Comparison of ENCODE assay signal across 36 cellular contexts in the genomic region with DNA sequence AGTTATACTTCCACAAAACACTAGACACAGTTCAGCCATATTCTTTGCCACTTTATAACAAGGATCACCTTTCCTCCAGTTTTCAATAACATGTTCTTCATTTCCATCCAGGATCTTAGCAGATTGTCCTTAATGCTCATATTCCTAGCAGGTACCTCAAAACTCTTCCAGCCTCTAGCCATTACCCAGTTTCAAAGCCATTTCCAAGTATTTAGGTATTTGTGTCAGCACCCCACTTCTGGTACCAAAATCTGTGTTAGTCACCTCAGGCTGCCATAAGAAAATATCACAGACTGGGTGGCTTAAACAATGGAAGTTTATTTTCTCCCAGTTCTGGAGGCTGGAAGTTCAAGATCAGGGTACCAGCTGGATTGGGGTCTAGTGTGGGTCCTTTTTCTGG. TPM values are rescaled to one million over a fixed set of nuclear protein-coding genes. Genes with fewer than 3 reads are reported as not detected.
DNase-seq lines count a peak whose midpoint lies in the region; ATAC-seq, FAIRE-seq and TF ChIP-seq lines count a peak whose summit lies in the region.
"Had no signal": no experiment of that assay in that cellular context is flagged by ENCODE, and none has a peak within 500 bp of the region (broad histone marks: within the 10 kb centered on the region; RNA-seq: fewer than 3 reads in every experiment).

No MANE protein-coding gene starts in this region.

- H3K9me3 Mint-ChIP-seq in endodermal cell, result peaks cover 25% of the 10 kb centered on the region

- no TSS peak for BruUV-seq in K562 (replicated peaks; lab: Mats Ljungman, UMichigan)

- no peaks in the 10 kb centered on the region for H3K9me1 ChIP-seq in K562 (ENCODE audit: control insufficient read depth, insufficient read depth, low read length)

- no peaks in the 10 kb centered on the region for H3K36me3 ChIP-seq in HEK293 (ENCODE audit: control insufficient read depth in 2 of 2, insufficient read depth in 1 of 2, low read length in 2 of 2)
- H3K36me3 ChIP-seq in K562 (ENCODE audit: control insufficient read depth, insufficient read depth, low read length), result no peaks in the 10 kb centered on the region
- H3K36me3 ChIP-seq in endodermal cell (ENCODE audit: control insufficient read depth, insufficient read depth, low read length), result no peaks in the 10 kb centered on the region
- H3K36me3 ChIP-seq: BE2C; BLaER1; BLaER1 treated with 17β-estradiol and CSF1 and Interleukin-3, amounts not matched to agents 10 nM and 100 nM had no signal

- no peaks in the 10 kb centered on the region for H3K36me3 Mint-ChIP-seq in endodermal cell (ENCODE audit: low read depth)
- H3K36me3 Mint-ChIP-seq: CD14-positive monocyte; CD4-positive, alpha-beta memory T cell; CD4-positive, CD25-positive, alpha-beta regulatory T cell; CD8-positive, alpha-beta T cell had no signal

- H3K4me3 Mint-ChIP-seq in endodermal cell, result no peak overlapping the region
- H3K4me3 Mint-ChIP-seq: B cell; CD14-positive monocyte; CD4-positive, alpha-beta T cell; CD4-positive, CD25-positive, alpha-beta regulatory T cell; CD8-positive, alpha-beta memory T cell; CD8-positive, alpha-beta T cell had no signal

- DNase-seq in K562 (ENCODE audit: extremely low read depth in 1 of 4, low spot score in 3 of 4) (no peak), endodermal cell (peak; percentile 13), epidermal melanocyte (ENCODE audit: insufficient read length, low spot score) (no peak), cardiac septum (ENCODE audit: low spot score) (no peak)
- DNase-seq: 8988T; ACHN; AML-193; BE2C; C1 segment of cervical spinal cord; Caco-2; Calu3; CD4-positive, alpha-beta memory T cell; CD4-positive, alpha-beta T cell; CD4-positive, CD25-positive, alpha-beta regulatory T cell; CD8-positive, alpha-beta memory T cell; CD8-positive, alpha-beta T cell; COR-L47; DMS 273 treated with DMSO at 0.1 percent for 48 hours; DMS153; DMS53; DMS79; DMS79 treated with DMSO at 0.1 percent for 48 hours; DND-41; EL had no signal

- no peak overlapping the region for H2AFZ ChIP-seq in K562 (ENCODE audit: low read depth, low read length)

- H4K20me1 ChIP-seq in K562 (replicated peaks; ENCODE audit: control insufficient read depth, insufficient read depth, low read length), result no peaks in the 10 kb centered on the region; the same call in 1 of the 2 replicates
- H4K20me1 ChIP-seq: BLaER1; BLaER1 treated with 17β-estradiol and CSF1 and Interleukin-3, amounts not matched to agents 10 nM and 100 nM had no signal

- ATAC-seq in K562, result no peak
- no peak for ATAC-seq in HG02678 (IDR thresholded peaks at IDR 0.05; ENCODE audit: unreplicated experiment)
- ATAC-seq: A549; CD8-positive, alpha-beta T cell had no signal

- peaks cover 15% of the 10 kb centered on the region for H3K27me3 Mint-ChIP-seq in endodermal cell (ENCODE audit: insufficient read depth)

- H3K9me3 ChIP-seq in HEK293 (ENCODE audit: control insufficient read depth, insufficient read depth, low read depth, low read length) (no peaks in the 10 kb centered on the region), K562 (replicated peaks; ENCODE audit: control insufficient read depth, insufficient read depth, low read depth, low read length) (peaks cover 6% of the 10 kb centered on the region; the same call in 1 of the 2 replicates), endodermal cell (ENCODE audit: control insufficient read depth, low read length) (peaks cover 8% of the 10 kb centered on the region)
- H3K9me3 ChIP-seq: BE2C, Caco-2 had no signal

- H3K4me3 ChIP-seq in HEK293 (ENCODE audit: low read depth, low read length), result no peak overlapping the region
- no peak overlapping the region for H3K4me3 ChIP-seq in K562
- H3K4me3 ChIP-seq in endodermal cell (ENCODE audit: low read length), result peak overlapping the region; percentile 53
- H3K4me3 ChIP-seq: A549; BLaER1; BLaER1 treated with 17β-estradiol and CSF1 and Interleukin-3, amounts not matched to agents 10 nM and 100 nM had no signal

- H3K27me3 ChIP-seq in K562 (ENCODE audit: control insufficient read depth in 2 of 2, insufficient read depth in 2 of 2, low read length in 2 of 2) (peaks cover 53 to 58% of the 10 kb centered on the region in 2 experiments), endodermal cell (ENCODE audit: control insufficient read depth, insufficient read depth, low read length, poor library complexity, severe bottlenecking) (no peaks in the 10 kb centered on the region)
- H3K27me3 ChIP-seq: BLaER1; BLaER1 treated with 17β-estradiol and CSF1 and Interleukin-3, amounts not matched to agents 10 nM and 100 nM had no signal

- TF ChIP-seq POLR2A in K562 (conservative IDR thresholded peaks at IDR 0.05), result no peak

- in situ Hi-C loops in K562 (cut with MboI), result no loop called here

- H3K9ac ChIP-seq in K562 (ENCODE audit: insufficient read depth in 1 of 2, low read depth in 2 of 2, low read length in 2 of 2) (no peak overlapping the region), endodermal cell (ENCODE audit: extremely low read depth, low read length, poor library complexity, severe bottlenecking) (no peak overlapping the region)
- H3K9ac ChIP-seq: BLaER1; BLaER1 treated with 17β-estradiol and CSF1 and Interleukin-3, amounts not matched to agents 10 nM and 100 nM had no signal

- intact Hi-C loops in K562 (cut with micrococcal nuclease), result no loop called here
- intact Hi-C loops in cardiac septum (cut with DNase I), result no loop called here

- no peak for TF ChIP-seq RAD21 in K562 (CRISPR knock-in tag; conservative IDR thresholded peaks at IDR 0.05 in 1 of 2, IDR thresholded peaks at IDR 0.05 in 1 of 2)

- no peak for TF ChIP-seq EP300 in K562 (IDR thresholded peaks at IDR 0.05; ENCODE audit: low read length)

- POLR2A ChIA-PET in HEK293 (lab: Yijun Ruan, JAX), result no interaction called here
- POLR2A ChIA-PET in K562 (lab: Yijun Ruan, JAX), result no interaction called here

- FAIRE-seq in K562 (lab: Jason Lieb, UNC), result no peak
- FAIRE-seq: A204.1, A549, D721Med had no signal

- no peak overlapping the region for H3K27ac ChIP-seq in HEK293 (ENCODE audit: extremely low read depth, low read depth, low read length)
- H3K27ac ChIP-seq in K562 (ENCODE audit: extremely low read depth, low read depth, low read length), result no peak overlapping the region
- H3K27ac ChIP-seq in endodermal cell (ENCODE audit: low read depth, low read length), result no peak overlapping the region
- H3K27ac ChIP-seq: 22Rv1; A549; BLaER1; BLaER1 treated with 17β-estradiol and CSF1 and Interleukin-3, amounts not matched to agents 10 nM and 100 nM; C4-2B had no signal

- no peaks in the 10 kb centered on the region for H3K79me2 ChIP-seq in K562 (ENCODE audit: control insufficient read depth, insufficient read depth, low read length)

- TF ChIP-seq CTCF in HEK293 (tag by site-specific recombination; IDR thresholded peaks at IDR 0.05) (no peak), K562 (IDR thresholded peaks at IDR 0.05 in 2 of 3, conservative IDR thresholded peaks at IDR 0.05 in 1 of 3; ENCODE audit: insufficient read depth in 2 of 3, low read depth in 1 of 3, low read length in 3 of 3) (no peak), endodermal cell (conservative IDR thresholded peaks at IDR 0.05) (no peak)

- no peak overlapping the region for H3K4me2 ChIP-seq in K562 (ENCODE audit: insufficient read depth, low read length)
- H3K4me2 ChIP-seq: A549; BLaER1; BLaER1 treated with 17β-estradiol and CSF1 and Interleukin-3, amounts not matched to agents 10 nM and 100 nM had no signal

- no peak overlapping the region for H3K27ac Mint-ChIP-seq in endodermal cell
- H3K27ac Mint-ChIP-seq: B cell; CD14-positive monocyte; CD4-positive, alpha-beta memory T cell; CD4-positive, alpha-beta T cell; CD4-positive, CD25-positive, alpha-beta regulatory T cell; CD8-positive, alpha-beta memory T cell; CD8-positive, alpha-beta T cell had no signal

- no peaks in the 10 kb centered on the region for H3K4me1 ChIP-seq in HEK293 (ENCODE audit: control insufficient read depth, insufficient read depth, low read length)
- H3K4me1 ChIP-seq in K562 (replicated peaks in 1 of 2; ENCODE audit: control insufficient read depth in 2 of 2, insufficient read depth in 2 of 2, low read length in 2 of 2), result no peaks in the 10 kb centered on the region
- peaks cover 6% of the 10 kb centered on the region for H3K4me1 ChIP-seq in endodermal cell (ENCODE audit: control insufficient read depth, insufficient read depth, low read length)
- H3K4me1 ChIP-seq: A549; BE2C; BLaER1; BLaER1 treated with 17β-estradiol and CSF1 and Interleukin-3, amounts not matched to agents 10 nM and 100 nM had no signal

- peaks cover 13% of the 10 kb centered on the region for H3K4me1 Mint-ChIP-seq in endodermal cell
- H3K4me1 Mint-ChIP-seq: B cell; CD14-positive monocyte; CD4-positive, alpha-beta memory T cell; CD4-positive, CD25-positive, alpha-beta regulatory T cell; CD8-positive, alpha-beta memory T cell had no signal

- CTCF ChIA-PET in HEK293 (lab: Yijun Ruan, JAX), result no interaction called here
- CTCF ChIA-PET in K562 (lab: Yijun Ruan, JAX; ENCODE audit: low intra/inter-chr PET ratio), result no interaction called here

TF ChIP-seq in HEK293, 187 proteins besides CTCF, POLR2A, EP300 and RAD21 (continues in another document):
- TF ChIP-seq ZNF707 (tag by site-specific recombination; IDR thresholded peaks at IDR 0.05), result peak; percentile 98

TF ChIP-seq in K562, 482 proteins besides CTCF, POLR2A, EP300 and RAD21 (continues in another document):
- TF ChIP-seq MCM7 (IDR thresholded peaks at IDR 0.05), result no peak

RNA-seq across cellular contexts. Expression of a gene that starts 23.2 kb away (rescaled TPM):
- total RNA-seq in K562 (2011; cell fraction: chromatin; rRNA removed; ENCODE audit: low replicate concordance), result 37.5 and 58.5 TPM in 2 replicates
- total RNA-seq in K562 (2011; cell fraction: nucleolus; rRNA removed), result 38.7 and 44.9 TPM in 2 replicates
- 41.6 and 49.3 TPM in 2 replicates for total RNA-seq in K562 (2011; cell fraction: nucleoplasm; rRNA removed)
- total RNA-seq in K562 (2014; rRNA removed), result 4.0 TPM in 2 replicates
- total RNA-seq in K562 (2014; rRNA removed; fragmentation: Illumina TruSeq; extraction: Trizol), result 1.6 and 1.9 TPM in 2 replicates
- total RNA-seq in K562 (2015; rRNA removed; fragmentation: Illumina TruSeq; extraction: Trizol), result 1.1 and 1.2 TPM in 2 replicates
- 7.3 and 8.7 TPM in 2 replicates for total RNA-seq in K562 (2021)
- polyA plus RNA-seq in K562 (2011; rRNA removed), result 2.1 and 3.2 TPM in 2 replicates
- 3.3 and 3.5 TPM in 2 replicates for polyA plus RNA-seq in K562 (2011; cell fraction: cytosol; rRNA removed)
- polyA plus RNA-seq in K562 (2011; cell fraction: nucleus; rRNA removed), result 7.3 and 12.9 TPM in 2 replicates
- polyA plus RNA-seq in K562 (2012), result 3.6 and 8.0 TPM in 2 replicates
- 4.1 and 5.4 TPM in 2 replicates for polyA plus RNA-seq in K562 (2014; fragmentation: Illumina TruSeq; extraction: Trizol)
- under 1 TPM; 0.30 to 0.32 TPM for polyA plus RNA-seq in K562 (2014; fragmentation: Nextera tagmentation; extraction: Ambion mirVana)
- 2.5 and 4.7 TPM in 2 replicates for polyA plus RNA-seq in K562 (2014; rRNA removed)
- polyA minus RNA-seq in K562 (2011; rRNA and poly(A)+ RNA removed), result 6.7 and 10.2 TPM in 2 replicates
- 5.6 and 7.4 TPM in 2 replicates for polyA minus RNA-seq in K562 (2011; cell fraction: cytosol; rRNA and poly(A)+ RNA removed)
- polyA minus RNA-seq in K562 (2011; cell fraction: nucleus; rRNA and poly(A)+ RNA removed), result 13.2 and 15.6 TPM in 2 replicates
- 10 to 100 TPM; 11.1 to 13.3 TPM for total RNA-seq in endodermal cell
- 21.0 TPM for polyA plus RNA-seq in endodermal cell (2013, experiment 1 of 2)
- 18.4 TPM for polyA plus RNA-seq in endodermal cell (2013, experiment 2 of 2)
- 3.2 TPM for total RNA-seq in cardiac septum
- polyA plus RNA-seq: AG04450, CD14-positive monocyte had no signal
